16 cellular contexts compared by ENCODE assay signal in the genomic region with DNA sequence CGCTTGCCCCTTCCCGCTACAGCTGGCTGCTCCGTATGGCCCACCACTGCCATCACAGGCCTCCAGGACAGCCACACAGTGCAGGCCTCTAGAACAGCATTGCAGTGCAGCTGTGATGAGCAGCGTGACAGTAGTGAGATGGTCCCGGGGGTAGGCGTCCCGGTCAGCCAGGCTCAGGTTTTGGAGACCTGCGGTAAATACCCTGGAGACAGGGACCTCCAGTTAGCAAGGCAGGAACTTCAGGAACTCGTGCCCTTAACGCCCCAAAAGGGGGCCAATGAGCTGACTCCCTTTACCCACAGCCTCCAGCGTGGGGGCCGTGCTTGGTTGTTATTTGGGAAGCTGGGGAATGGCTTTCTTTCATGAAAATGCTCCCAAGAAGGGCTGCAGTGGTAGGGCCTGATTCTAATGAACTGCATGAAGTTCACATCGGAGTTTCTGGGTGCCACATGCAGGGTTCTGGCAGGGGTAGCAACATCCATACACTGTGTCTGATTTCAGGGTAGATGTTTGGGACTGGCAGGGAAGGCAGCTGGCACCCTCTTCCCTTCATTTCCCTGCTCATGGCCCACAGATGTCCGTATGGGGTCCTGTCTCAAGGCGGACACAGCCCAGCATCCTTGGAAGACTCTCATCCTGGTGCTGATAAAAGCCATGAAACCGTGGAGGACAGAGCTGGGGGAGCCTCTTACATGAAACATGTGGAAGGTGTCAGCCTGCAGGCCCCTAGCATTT.
DNase-seq lines count a peak whose midpoint lies in the region; ATAC-seq, FAIRE-seq and TF ChIP-seq lines count a peak whose summit lies in the region.
"Had no signal": no experiment of that assay in that cellular context is flagged by ENCODE, and none has a peak within 500 bp of the region (broad histone marks: within the 10 kb centered on the region; RNA-seq: fewer than 3 reads in every experiment).

No MANE protein-coding gene starts in this region.

- no peaks in the 10 kb centered on the region for H3K36me3 Mint-ChIP-seq in natural killer cell treated with Interleukin-12 subunit alpha and Interleukin-12 subunit beta and Interleukin-15 and Interleukin-18, amount 100 ng/mL, for 72 hours
- H3K36me3 Mint-ChIP-seq in HFFc6 (ENCODE audit: low read depth): no peaks in the 10 kb centered on the region
- H3K36me3 Mint-ChIP-seq: CD4-positive, alpha-beta memory T cell had no signal

- H3K9me1 ChIP-seq in K562 (ENCODE audit: control insufficient read depth, insufficient read depth, low read length): no peaks in the 10 kb centered on the region

- H3K9me3 ChIP-seq in HepG2 (ENCODE audit: low read length): no peaks in the 10 kb centered on the region
- H3K9me3 ChIP-seq in right lobe of liver: no peaks in the 10 kb centered on the region
- no peaks in the 10 kb centered on the region for H3K9me3 ChIP-seq in K562 (replicated peaks; ENCODE audit: control insufficient read depth, insufficient read depth, low read depth, low read length)
- no peaks in the 10 kb centered on the region for H3K9me3 ChIP-seq in vagina

- FAIRE-seq in HepG2 (lab: Jason Lieb, UNC) (no peak), K562 (lab: Jason Lieb, UNC) (no peak)

- WGBS in HepG2 (ENCODE audit: low lambda C conversion rate): 10% methylated on average over 2 of the region's 16 CpGs
- WGBS in right lobe of liver (ENCODE audit: insufficient coverage, low coverage, low lambda C conversion rate, missing lambda C conversion rate): 100% methylated on average over 2 of the region's 16 CpGs
- 2% methylated on average over 13 of the region's 16 CpGs for WGBS in K562 (ENCODE audit: insufficient coverage, low coverage, missing lambda C conversion rate)

- TF ChIP-seq RAD21 in HepG2 (CRISPR knock-in tag; IDR thresholded peaks at IDR 0.05): no peak
- no peak for TF ChIP-seq RAD21 in K562 (CRISPR knock-in tag; conservative IDR thresholded peaks at IDR 0.05 in 1 of 2, IDR thresholded peaks at IDR 0.05 in 1 of 2)

- ATAC-seq in HepG2 (peak; percentile 10; the same call in 1 of the 3 replicates), right lobe of liver (no peak), K562 (0 out of 3 replicates have a peak, but pooled peaks have one; percentile 26), HG02981 (IDR thresholded peaks at IDR 0.05; ENCODE audit: unreplicated experiment) (no peak)
- no peak for ATAC-seq in natural killer cell treated with Interleukin-12 subunit alpha and Interleukin-12 subunit beta and Interleukin-15 and Interleukin-18, amount 100 ng/mL, for 72 hours
- ATAC-seq: GM23338, HCT116 had no signal

- no peaks in the 10 kb centered on the region for H3K27me3 Mint-ChIP-seq in natural killer cell treated with Interleukin-12 subunit alpha and Interleukin-12 subunit beta and Interleukin-15 and Interleukin-18, amount 100 ng/mL, for 72 hours
- H3K27me3 Mint-ChIP-seq in HFFc6 (ENCODE audit: insufficient read depth): peaks cover 9% of the 10 kb centered on the region
- H3K27me3 Mint-ChIP-seq: B cell; CD4-positive, alpha-beta memory T cell had no signal

- H4K20me1 ChIP-seq in HepG2 (ENCODE audit: insufficient read depth, low read length) (peaks cover 4% of the 10 kb centered on the region; the same call in 1 of the 2 replicates), K562 (replicated peaks; ENCODE audit: control insufficient read depth, insufficient read depth, low read length) (0 out of 2 replicates have a peak, but pooled peaks cover 3% of the 10 kb centered on the region)

- intact Hi-C loops in HepG2 (cut with micrococcal nuclease; ENCODE audit: unreplicated experiment): no loop called here
- intact Hi-C loops in right lobe of liver (cut with DNase I): no loop called here
- intact Hi-C loops in K562 (cut with micrococcal nuclease): no loop called here
- intact Hi-C loops in vagina (cut with DNase I): no loop called here

- H3K9ac ChIP-seq in HepG2 (ENCODE audit: insufficient read depth, low read depth, low read length) (no peak overlapping the region), K562 (ENCODE audit: insufficient read depth in 1 of 2, low read depth in 2 of 2, low read length in 2 of 2) (no peak overlapping the region)

- peaks cover 14 to 86% of the 10 kb centered on the region in 2 experiments; a peak in 4 of 5 replicates for H3K27me3 ChIP-seq in HepG2 (ENCODE audit: control insufficient read depth in 1 of 2, insufficient read depth in 2 of 2, low read length in 2 of 2)
- H3K27me3 ChIP-seq in right lobe of liver: no peaks in the 10 kb centered on the region
- H3K27me3 ChIP-seq in K562 (ENCODE audit: control insufficient read depth in 2 of 2, insufficient read depth in 2 of 2, low read length in 2 of 2): peaks cover 12 to 50% of the 10 kb centered on the region in 2 experiments; a peak in 3 of 5 replicates
- no peaks in the 10 kb centered on the region for H3K27me3 ChIP-seq in vagina

- H3K4me2 ChIP-seq in HepG2 (ENCODE audit: low read depth, low read length) (no peak overlapping the region), K562 (ENCODE audit: insufficient read depth, low read length) (no peak overlapping the region)
- H3K4me2 ChIP-seq: GM23338, PC-9 had no signal

- TF ChIP-seq EP300 in HepG2 (IDR thresholded peaks at IDR 0.05; ENCODE audit: low read depth in 2 of 2, low read length in 2 of 2) (no peak), HepG2 (CRISPR knock-in tag; IDR thresholded peaks at IDR 0.05; ENCODE audit: borderline replicate concordance) (no peak), K562 (IDR thresholded peaks at IDR 0.05; ENCODE audit: low read length) (no peak)

- TF ChIP-seq CTCF in HepG2 (CRISPR knock-in tag; IDR thresholded peaks at IDR 0.05) (no peak), right lobe of liver (IDR thresholded peaks at IDR 0.05) (no peak), K562 (IDR thresholded peaks at IDR 0.05 in 2 of 3, conservative IDR thresholded peaks at IDR 0.05 in 1 of 3; ENCODE audit: insufficient read depth in 2 of 3, low read depth in 1 of 3, low read length in 3 of 3) (no peak), vagina (IDR thresholded peaks at IDR 0.05) (no peak), HFFc6 (IDR thresholded peaks at IDR 0.05) (no peak)

- H3K79me2 ChIP-seq in HepG2 (ENCODE audit: insufficient read depth, low read length) (no peaks in the 10 kb centered on the region), K562 (ENCODE audit: control insufficient read depth, insufficient read depth, low read length) (no peaks in the 10 kb centered on the region)

- H2AFZ ChIP-seq in HepG2 (ENCODE audit: low read length) (no peak overlapping the region), K562 (ENCODE audit: low read depth, low read length) (no peak overlapping the region)
- H2AFZ ChIP-seq: GM23338, PC-9 had no signal

- H3K4me1 Mint-ChIP-seq in natural killer cell treated with Interleukin-12 subunit alpha and Interleukin-12 subunit beta and Interleukin-15 and Interleukin-18, amount 100 ng/mL, for 72 hours (ENCODE audit: low read depth in 2 of 2): no peaks in the 10 kb centered on the region
- no peaks in the 10 kb centered on the region for H3K4me1 Mint-ChIP-seq in HFFc6 (ENCODE audit: low read depth)
- H3K4me1 Mint-ChIP-seq: B cell; CD4-positive, alpha-beta memory T cell; GM23338 had no signal

- H3K4me3 Mint-ChIP-seq in natural killer cell treated with Interleukin-12 subunit alpha and Interleukin-12 subunit beta and Interleukin-15 and Interleukin-18, amount 100 ng/mL, for 72 hours: no peak overlapping the region
- no peak overlapping the region for H3K4me3 Mint-ChIP-seq in HFFc6
- H3K4me3 Mint-ChIP-seq: B cell; CD4-positive, alpha-beta memory T cell; GM23338 had no signal

- no peaks in the 10 kb centered on the region for H3K4me1 ChIP-seq in HepG2 (ENCODE audit: insufficient read depth, low read length)
- peaks cover 0 to 19% (median 9%) of the 10 kb centered on the region in 4 donors for H3K4me1 ChIP-seq in right lobe of liver
- no peaks in the 10 kb centered on the region for H3K4me1 ChIP-seq in K562 (replicated peaks in 1 of 2; ENCODE audit: control insufficient read depth in 2 of 2, insufficient read depth in 2 of 2, low read length in 2 of 2)
- no peaks in the 10 kb centered on the region for H3K4me1 ChIP-seq in vagina

- H3K27ac Mint-ChIP-seq in natural killer cell treated with Interleukin-12 subunit alpha and Interleukin-12 subunit beta and Interleukin-15 and Interleukin-18, amount 100 ng/mL, for 72 hours: no peak overlapping the region
- H3K27ac Mint-ChIP-seq in HFFc6: no peak overlapping the region
- H3K27ac Mint-ChIP-seq: B cell; CD4-positive, alpha-beta memory T cell; GM23338 had no signal

- no peaks in the 10 kb centered on the region for H3K9me3 Mint-ChIP-seq in natural killer cell treated with Interleukin-12 subunit alpha and Interleukin-12 subunit beta and Interleukin-15 and Interleukin-18, amount 100 ng/mL, for 72 hours
- H3K9me3 Mint-ChIP-seq in HFFc6: peaks cover 5% of the 10 kb centered on the region; the same call in 1 of the 2 replicates
- H3K9me3 Mint-ChIP-seq: CD4-positive, alpha-beta memory T cell had no signal

- TF ChIP-seq POLR2A in HepG2 (IDR thresholded peaks at IDR 0.05; ENCODE audit: insufficient read depth in 1 of 2, low read depth in 2 of 2, low read length in 2 of 2) (no peak), right lobe of liver (IDR thresholded peaks at IDR 0.05) (no peak), K562 (conservative IDR thresholded peaks at IDR 0.05) (no peak), vagina (IDR thresholded peaks at IDR 0.05) (no peak)

- BruUV-seq in HepG2 (replicated peaks; lab: Mats Ljungman, UMichigan): no TSS peak
- no TSS peak for BruUV-seq in K562 (replicated peaks; lab: Mats Ljungman, UMichigan)

- no peak overlapping the region for H3K4me3 ChIP-seq in HepG2 (replicated peaks in 1 of 3; ENCODE audit: insufficient read depth in 1 of 3, low read depth in 2 of 3, low read length in 3 of 3)
- H3K4me3 ChIP-seq in right lobe of liver: no peak overlapping the region
- no peak overlapping the region for H3K4me3 ChIP-seq in K562
- no peak overlapping the region for H3K4me3 ChIP-seq in vagina
- H3K4me3 ChIP-seq: GM23338, PC-9 had no signal

- in situ Hi-C loops in HepG2 (cut with HindIII; ENCODE audit: extremely low pct_ligation_motif_present, low pct_unique_long_range_greater_than_20kb) (loop anchor here (25.0 kb wide), 1 partner anchor 1284 kb away; a partner anchor contains a TSS), K562 (cut with MboI) (no loop called here)

- H3K36me3 ChIP-seq in HepG2 (replicated peaks in 1 of 2; ENCODE audit: control insufficient read depth in 1 of 2, insufficient read depth in 2 of 2, low read length in 2 of 2) (no peaks in the 10 kb centered on the region), right lobe of liver (no peaks in the 10 kb centered on the region), K562 (ENCODE audit: control insufficient read depth, insufficient read depth, low read length) (no peaks in the 10 kb centered on the region), vagina (no peaks in the 10 kb centered on the region)

- POLR2A ChIA-PET in HepG2 (lab: Yijun Ruan, JAX) (no interaction called here), K562 (lab: Yijun Ruan, JAX) (interaction anchor here (0.6 kb wide), 1 partner anchor 187 kb away, joined by 3 read pairs; no protein-coding TSS in a partner anchor)

- H3K27ac ChIP-seq in HepG2 (ENCODE audit: extremely low read length, insufficient read depth, low read length) (no peak overlapping the region), right lobe of liver (no peak overlapping the region), K562 (ENCODE audit: extremely low read depth, low read depth, low read length) (no peak overlapping the region), vagina (no peak overlapping the region)
- H3K27ac ChIP-seq: PC-9 had no signal

- DNase-seq in HepG2 (ENCODE audit: low spot score): no peak
- no peak for DNase-seq in right lobe of liver
- no peak for DNase-seq in K562 (ENCODE audit: extremely low read depth in 1 of 4, low spot score in 3 of 4)
- DNase-seq in natural killer cell treated with Interleukin-12 subunit alpha and Interleukin-12 subunit beta and Interleukin-15 and Interleukin-18, amount 100 ng/mL, for 72 hours (ENCODE audit: low spot score): peak; percentile 29
- DNase-seq in vagina (ENCODE audit: extremely low spot score in 2 of 2): peak; percentile 27 to 84
- no peak for DNase-seq in HFFc6
- DNase-seq: CD4-positive, alpha-beta memory T cell; NCI-H1048; NCI-H146; NCI-H2081 treated with DMSO at 0.1 percent for 48 hours; NCI-H510A treated with DMSO at 0.1 percent for 48 hours; PC-9 had no signal

- CTCF ChIA-PET in HepG2 (lab: Yijun Ruan, JAX; ENCODE audit: low intra/inter-chr PET ratio, low total read pairs) (no interaction called here), K562 (lab: Yijun Ruan, JAX; ENCODE audit: low intra/inter-chr PET ratio) (no interaction called here)

Comparison
In these comparisons a context has a peak if more than half of its experiments do, and no peak if none do; other contexts are left out.
1. ATAC-seq: peak in HepG2 (single experiment) and K562 (single experiment); none in right lobe of liver (0 of 4), natural killer cell treated with Interleukin-12 subunit alpha and Interleukin-12 subunit beta and Interleukin-15 and Interleukin-18, amount 100 ng/mL, for 72 hours (0 of 2) and HG02981 (single experiment).
2. DNase-seq: peak in natural killer cell treated with Interleukin-12 subunit alpha and Interleukin-12 subunit beta and Interleukin-15 and Interleukin-18, amount 100 ng/mL, for 72 hours (single experiment) and vagina (2 of 2); none in HepG2 (single experiment), right lobe of liver (0 of 3), K562 (0 of 4) and HFFc6 (single experiment).